Comparison of ENCODE assay signal across 8 cellular contexts in genomic region chr3:9249273-9250192, GRCh38. TPM values are rescaled to one million over a fixed set of nuclear protein-coding genes. Genes with fewer than 3 reads are reported as not detected.
DNase-seq lines count a peak whose midpoint lies in the region; ATAC-seq and TF ChIP-seq lines count a peak whose summit lies in the region.

SRGAP3 (minus strand) TSS chr3:9249646; CDS start chr3:9248951, 695 bp downstream.

- no peak within 1 kb of the TSS for H2BK12ac ChIP-seq in trophoblast cell (ENCODE audit: low read length)

- ATAC-seq in HG02610 (IDR thresholded peaks at IDR 0.05; ENCODE audit: unreplicated experiment), result peak; percentile 99
- peak; percentile 100 for ATAC-seq in activated naive CD8-positive, alpha-beta T cell treated with anti-CD3 and anti-CD28 coated beads, Interleukin-2, amount 50 U/mL, for 24 hours

- no peak within 1 kb of the TSS for H3K18ac ChIP-seq in trophoblast cell (ENCODE audit: low read length)

- H4K91ac ChIP-seq in trophoblast cell (ENCODE audit: low read depth, low read length), result no peak within 1 kb of the TSS

- no peaks in the 10 kb centered on the region for H3K36me3 Mint-ChIP-seq in activated naive CD8-positive, alpha-beta T cell treated with anti-CD3 and anti-CD28 coated beads, Interleukin-2, amount 50 U/mL, for 24 hours (ENCODE audit: low read depth)

- H3K27me3 Mint-ChIP-seq in activated naive CD8-positive, alpha-beta T cell treated with anti-CD3 and anti-CD28 coated beads, Interleukin-2, amount 50 U/mL, for 24 hours, result peaks cover 13% of the 10 kb centered on the region

- H3K9me3 ChIP-seq in trophoblast cell (ENCODE audit: insufficient read depth, low read depth, low read length) (no peaks in the 10 kb centered on the region), transverse colon (no peaks in the 10 kb centered on the region)

- H3K4me3 ChIP-seq in GM08714 (ENCODE audit: low read length) (peak within 1 kb of the TSS; percentile 65), trophoblast cell (ENCODE audit: low read depth, low read length) (peak within 1 kb of the TSS; percentile 52), transverse colon (peak within 1 kb of the TSS; percentile 21 to 50 (median 40))

- peak within 1 kb of the TSS; percentile 77 for H3K4me3 Mint-ChIP-seq in activated naive CD8-positive, alpha-beta T cell treated with anti-CD3 and anti-CD28 coated beads, Interleukin-2, amount 50 U/mL, for 24 hours

- no peak within 1 kb of the TSS for H2BK5ac ChIP-seq in trophoblast cell (ENCODE audit: low read depth, low read length, poor library complexity)

- H3K27ac ChIP-seq in trophoblast cell (ENCODE audit: low read depth, low read length), result no peak within 1 kb of the TSS
- H3K27ac ChIP-seq in transverse colon, result peak within 1 kb of the TSS; percentile 53 to 71 (median 58)

- no peak within 1 kb of the TSS for H3K4ac ChIP-seq in trophoblast cell (ENCODE audit: low read depth, low read length)

- H3K9me3 Mint-ChIP-seq in activated naive CD8-positive, alpha-beta T cell treated with anti-CD3 and anti-CD28 coated beads, Interleukin-2, amount 50 U/mL, for 24 hours, result no peaks in the 10 kb centered on the region

- H3K4me1 ChIP-seq in trophoblast cell (ENCODE audit: control insufficient read depth in 1 of 2, insufficient read depth in 2 of 2, low read length in 2 of 2) (peaks cover 7 to 8% of the 10 kb centered on the region in 2 experiments), transverse colon (peaks cover 9 to 27% (median 17%) of the 10 kb centered on the region in 4 donors)

- H3K36me3 ChIP-seq in trophoblast cell (ENCODE audit: control insufficient read depth in 1 of 2, insufficient read depth in 2 of 2, low read length in 2 of 2), result no peaks in the 10 kb centered on the region
- H3K36me3 ChIP-seq in transverse colon, result no peaks in the 10 kb centered on the region

- no peak within 1 kb of the TSS for H4K12ac ChIP-seq in trophoblast cell (ENCODE audit: low read depth, low read length)

- H2BK120ac ChIP-seq in trophoblast cell (ENCODE audit: insufficient read depth, low read length, poor library complexity), result no peak within 1 kb of the TSS

- no peak for TF ChIP-seq POLR2A in transverse colon (IDR thresholded peaks at IDR 0.05)

- H3K79me2 ChIP-seq in trophoblast cell (ENCODE audit: control insufficient read depth, insufficient read depth, low read length, poor library complexity), result no peaks in the 10 kb centered on the region

- peak within 1 kb of the TSS; percentile 67 for H3K4me2 ChIP-seq in trophoblast cell (ENCODE audit: low read length)

- no CpG with 5 or more reads among the region's 28 CpGs for WGBS in trophoblast cell (ENCODE audit: extremely low coverage, insufficient coverage, insufficient read length)
- 0 to 3% methylated on average over 2 to 28 of the region's 28 CpGs for WGBS in transverse colon (ENCODE audit: low coverage in 1 of 2), 2 donors

- DNase-seq in NCI-H1092 treated with DMSO at 0.1 percent for 48 hours (lab: John Stamatoyannopoulos, UW) (peak; percentile 88), SKM-1 treated with dmso at 0.1 percent for 144 hours (lab: John Stamatoyannopoulos, UW; ENCODE audit: unreplicated experiment) (peak; percentile 98), cardiac septum (ENCODE audit: low spot score) (peak; percentile 88), trophoblast cell (peak; percentile 87 to 91), transverse colon (peak; percentile 92)
- DNase-seq in activated naive CD8-positive, alpha-beta T cell treated with anti-CD3 and anti-CD28 coated beads, Interleukin-2, amount 50 U/mL, for 24 hours, result peak; percentile 76

- H4K8ac ChIP-seq in trophoblast cell (ENCODE audit: low read depth, low read length), result no peak within 1 kb of the TSS

- intact Hi-C loops in cardiac septum (cut with DNase I), result loop anchor here (2.0 to 5.0 kb wide), 2 partner anchors 53 to 181 kb away; no protein-coding TSS in a partner anchor
- intact Hi-C loops in transverse colon (cut with DNase I; ENCODE audit: low total_unique reads), result no loop called here

- H2AK5ac ChIP-seq in trophoblast cell (ENCODE audit: low read length), result no peak within 1 kb of the TSS

- peak within 1 kb of the TSS; percentile 34 for H2AFZ ChIP-seq in trophoblast cell (ENCODE audit: insufficient read depth, low read length, poor library complexity)

- H3K14ac ChIP-seq in trophoblast cell (ENCODE audit: low read length), result no peak within 1 kb of the TSS

- peaks cover 24% of the 10 kb centered on the region for H3K4me1 Mint-ChIP-seq in activated naive CD8-positive, alpha-beta T cell treated with anti-CD3 and anti-CD28 coated beads, Interleukin-2, amount 50 U/mL, for 24 hours

- TF ChIP-seq CTCF in transverse colon (IDR thresholded peaks at IDR 0.05), result peak; percentile 32 to 66 (median 37)

- peaks cover 1% of the 10 kb centered on the region for H3K79me1 ChIP-seq in trophoblast cell (ENCODE audit: low read length)

- no peaks in the 10 kb centered on the region for H3K27me3 ChIP-seq in trophoblast cell (ENCODE audit: insufficient read depth, low read length)
- no peaks in the 10 kb centered on the region for H3K27me3 ChIP-seq in transverse colon

- no peak for TF ChIP-seq EP300 in transverse colon (IDR thresholded peaks at IDR 0.05; ENCODE audit: low read depth)

- peak within 1 kb of the TSS; percentile 21 for H3K27ac Mint-ChIP-seq in activated naive CD8-positive, alpha-beta T cell treated with anti-CD3 and anti-CD28 coated beads, Interleukin-2, amount 50 U/mL, for 24 hours

- in situ Hi-C loops in transverse colon (cut with MboI; ENCODE audit: low pct_ligation_motif_present in 1 of 4, low pct_unique_long_range_greater_than_20kb in 1 of 4, low sequenced_read_pairs in 3 of 4), result no loop called here

- H3K23ac ChIP-seq in trophoblast cell (ENCODE audit: low read length), result no peak within 1 kb of the TSS

- H3K9ac ChIP-seq in trophoblast cell (ENCODE audit: low read length), result no peak within 1 kb of the TSS

RNA-seq across cellular contexts. Expression of gene SRGAP3, which starts in this region (rescaled TPM):
- 10.1 TPM for total RNA-seq in cardiac septum
- polyA plus RNA-seq in trophoblast cell (2013), result 2.7 and 3.0 TPM in 2 replicates
- 10 to 100 TPM in 3 of 4 donors, 1 to 10 TPM in 1; 7.5 to 33.8 (median 16.0) TPM for total RNA-seq in transverse colon
